Comparison of ENCODE assay signal across 1 cellular context in genomic region chr9:129656795-129657390, GRCh38.
TF ChIP-seq lines count a peak whose summit lies in the region.

No MANE protein-coding gene starts in this region.

TF ChIP-seq in PFSK-1, 5 proteins besides CTCF, POLR2A, EP300 and RAD21 (continued from another document):
- no peak for TF ChIP-seq REST (IDR thresholded peaks at IDR 0.05; ENCODE audit: insufficient read depth in 1 of 2, low read depth in 2 of 2, low read length in 2 of 2)
